Comparison of ENCODE assay signal across 8 cellular contexts in the genomic region with DNA sequence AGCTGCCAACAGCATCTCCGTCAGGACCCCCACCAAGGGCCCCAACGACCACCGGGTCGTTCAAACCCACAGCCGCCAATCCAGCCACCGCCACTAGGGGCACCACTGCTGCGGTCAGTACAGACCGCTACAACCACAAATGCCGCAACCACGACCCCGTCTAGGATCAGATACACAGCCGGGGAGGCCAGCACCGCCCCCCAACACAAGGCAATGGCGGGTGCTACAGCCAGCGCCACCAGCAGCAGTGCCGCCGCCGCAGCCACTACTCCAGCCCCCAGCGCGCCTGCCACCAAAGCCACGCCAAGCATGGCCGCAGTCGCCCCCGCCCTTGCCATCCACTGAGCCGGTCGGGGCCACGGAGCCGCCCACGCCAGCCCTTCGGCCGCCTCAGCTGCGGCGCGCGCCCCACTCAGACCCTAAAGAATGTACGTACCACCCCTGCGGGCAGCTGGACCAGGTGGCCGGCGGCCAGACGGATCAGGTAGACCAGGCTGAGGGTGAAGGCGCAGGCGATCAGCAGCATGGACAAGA. TPM values are rescaled to one million over a fixed set of nuclear protein-coding genes. Genes with fewer than 3 reads are reported as not detected.
DNase-seq lines count a peak whose midpoint lies in the region; ATAC-seq and TF ChIP-seq lines count a peak whose summit lies in the region.

No MANE protein-coding gene starts in this region.

- TF ChIP-seq CTCF in LNCaP clone FGC (IDR thresholded peaks at IDR 0.05; ENCODE audit: control insufficient read depth, extremely low read depth, insufficient read depth), result peak; percentile 80
- peak; percentile 67 to 87 (median 71) for TF ChIP-seq CTCF in uterus (IDR thresholded peaks at IDR 0.05)

- H3K4me3 ChIP-seq in H7 (ENCODE audit: insufficient read depth, low read depth, low read length) (peak overlapping the region; percentile 88), LNCaP clone FGC (ENCODE audit: low read depth, low read length) (peak overlapping the region; percentile 89), right cardiac atrium (ENCODE audit: low read length) (peak overlapping the region; percentile 57), uterus (peak overlapping the region; percentile 84 to 88)

- peak overlapping the region; percentile 81 for H3K27ac ChIP-seq in right cardiac atrium (ENCODE audit: low read length)
- H3K27ac ChIP-seq in uterus, result peak overlapping the region; percentile 88 to 92

- no peaks in the 10 kb centered on the region for H3K27me3 ChIP-seq in H7 (ENCODE audit: control insufficient read depth, insufficient read depth, low read length)
- H3K27me3 ChIP-seq in right cardiac atrium (ENCODE audit: control insufficient read depth, insufficient read depth), result no peaks in the 10 kb centered on the region
- no peaks in the 10 kb centered on the region for H3K27me3 ChIP-seq in uterus

- intact Hi-C loops in right cardiac atrium (cut with DNase I), result no loop called here
- intact Hi-C loops in uterus (cut with DNase I; ENCODE audit: low total_unique reads), result no loop called here

- peak; percentile 87 for DNase-seq in H7
- DNase-seq in LNCaP clone FGC (ENCODE audit: low read depth), result peak; percentile 2
- DNase-seq in T follicular helper cell (ENCODE audit: low read depth), result peak; percentile 35
- peak; percentile 40 for DNase-seq in amniotic stem cell (lab: John Stamatoyannopoulos, UW)
- peak; percentile 80 to 89 (median 88) for DNase-seq in right cardiac atrium
- peak; percentile 15 for DNase-seq in pulmonary artery endothelial cell (ENCODE audit: low read depth, low spot score)
- DNase-seq in uterus, result peak; percentile 72

- no peaks in the 10 kb centered on the region for H3K4me1 ChIP-seq in ES-I3 (ENCODE audit: insufficient read depth, low read length)
- no peaks in the 10 kb centered on the region for H3K4me1 ChIP-seq in right cardiac atrium (ENCODE audit: control insufficient read depth, insufficient read depth, low read length)
- H3K4me1 ChIP-seq in uterus, result no peaks in the 10 kb centered on the region

- peak overlapping the region; percentile 77 for H3K9ac ChIP-seq in ES-I3 (ENCODE audit: low read depth, low read length)

- ATAC-seq in right cardiac atrium, result peak; percentile 67 to 77

- H3K36me3 ChIP-seq in ES-I3 (ENCODE audit: insufficient read depth, low read length) (peaks cover 6% of the 10 kb centered on the region; the same call in 1 of the 2 replicates), H7 (replicated peaks; ENCODE audit: control insufficient read depth, insufficient read depth, low read length) (peaks cover 5% of the 10 kb centered on the region), uterus (no peaks in the 10 kb centered on the region)

- TF ChIP-seq POLR2A in uterus (IDR thresholded peaks at IDR 0.05), result no peak

- H3K9me3 ChIP-seq in ES-I3 (ENCODE audit: control insufficient read depth, insufficient read depth, low read length), result no peaks in the 10 kb centered on the region
- no peaks in the 10 kb centered on the region for H3K9me3 ChIP-seq in right cardiac atrium (ENCODE audit: control insufficient read depth, low read length)
- H3K9me3 ChIP-seq in uterus, result no peaks in the 10 kb centered on the region

- WGBS in right cardiac atrium, result under 1% methylated on average over 42 of the region's 42 CpGs

RNA-seq across cellular contexts. Expression of a gene that starts 0.5 kb away (rescaled TPM):
- 99.5 and 110 TPM in 2 replicates for total RNA-seq in H7 (2014; rRNA removed; shearing (Covaris generic))
- 10 to 100 TPM; 29.0 to 65.9 (median 35.3) TPM for total RNA-seq in right cardiac atrium
- polyA plus RNA-seq in right cardiac atrium, result 17.6 TPM
- total RNA-seq in pulmonary artery endothelial cell, result 123 and 245 TPM in 2 replicates
- total RNA-seq in uterus, result 100 to 1,000 TPM in 1 of 4 donors, 10 to 100 TPM in 2, 1 to 10 TPM in 1; 7.2 to 121 (median 38.3) TPM

RNA-seq across cellular contexts. Expression of a gene that starts 45.1 kb away (rescaled TPM):
- not detected in 2 replicates for total RNA-seq in H7 (2014; rRNA removed; shearing (Covaris generic))
- total RNA-seq in right cardiac atrium (under 1 TPM in 3 of 4 donors, not detected in 1; 0.17 to 0.57 (median 0.25) TPM), pulmonary artery endothelial cell (not detected in 2 replicates), uterus (under 1 TPM in 2 of 4 donors, not detected in 2; 0.73 to 0.97 TPM)
- not detected for polyA plus RNA-seq in right cardiac atrium

Comparison
In these comparisons a context has a peak if more than half of its experiments do, and no peak if none do; other contexts are left out.
1. Peak in every context shown above with its lines: DNase-seq, ATAC-seq, H3K4me3 ChIP-seq and H3K27ac ChIP-seq.
2. DNase-seq: peak in every context shown above with its lines; median percentile 88 in right cardiac atrium; 87 in H7; 72 in uterus; 40 in amniotic stem cell; 35 in T follicular helper cell; 15 in pulmonary artery endothelial cell; 2 in LNCaP clone FGC.